13 cellular contexts compared by ENCODE assay signal in the genomic region with DNA sequence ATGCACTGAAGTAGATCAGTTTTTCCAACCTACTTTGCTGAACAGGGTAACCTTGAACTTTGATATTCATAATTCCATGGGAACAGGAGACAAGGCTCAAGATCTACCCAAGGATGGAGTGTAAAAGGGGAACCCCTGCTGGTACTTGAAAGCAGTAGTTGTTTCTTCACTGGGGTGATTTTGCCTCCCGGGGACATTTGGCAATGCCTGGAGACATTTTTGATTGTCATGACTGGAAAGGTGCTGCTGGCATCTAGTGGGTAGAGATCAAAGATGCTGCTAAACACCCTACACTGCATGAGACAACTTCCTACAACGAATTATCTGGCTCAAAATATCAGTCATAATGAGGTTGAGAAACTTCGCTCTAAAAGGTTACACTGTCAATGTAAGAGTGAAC.
DNase-seq lines count a peak whose midpoint lies in the region; ATAC-seq and TF ChIP-seq lines count a peak whose summit lies in the region.
"Had no signal": no experiment of that assay in that cellular context is flagged by ENCODE, and none has a peak within 500 bp of the region (broad histone marks: within the 10 kb centered on the region; RNA-seq: fewer than 3 reads in every experiment).

No MANE protein-coding gene starts in this region.

- TF ChIP-seq POLR2A in gastroesophageal sphincter (IDR thresholded peaks at IDR 0.05) (no peak), gastrocnemius medialis (IDR thresholded peaks at IDR 0.05) (no peak)

- no peak overlapping the region for H3K4me3 ChIP-seq in brain microvascular endothelial cell (ENCODE audit: low read depth, low read length)
- no peak overlapping the region for H3K4me3 ChIP-seq in gastroesophageal sphincter
- no peak overlapping the region for H3K4me3 ChIP-seq in gastrocnemius medialis

- H3K36me3 ChIP-seq in brain microvascular endothelial cell (replicated peaks): no peaks in the 10 kb centered on the region
- no peaks in the 10 kb centered on the region for H3K36me3 ChIP-seq in gastroesophageal sphincter
- H3K36me3 ChIP-seq in gastrocnemius medialis: no peaks in the 10 kb centered on the region

- TF ChIP-seq CTCF in LNCAP (IDR thresholded peaks at IDR 0.05) (peak; percentile 33; the same call in 1 of the 2 replicates), brain microvascular endothelial cell (IDR thresholded peaks at IDR 0.05; ENCODE audit: low read depth, low read length, missing control alignments) (peak; percentile 5), gastroesophageal sphincter (IDR thresholded peaks at IDR 0.05) (no peak), gastrocnemius medialis (IDR thresholded peaks at IDR 0.05 in 4 of 5, conservative IDR thresholded peaks at IDR 0.05 in 1 of 5) (no peak)

- WGBS in gastroesophageal sphincter (ENCODE audit: low coverage in 1 of 2), 2 donors: 52 to 57% methylated on average over 3 of the region's 3 CpGs

- peaks cover 0 to 15% (median 0%) of the 10 kb centered on the region in 3 donors for H3K9me3 ChIP-seq in gastroesophageal sphincter
- peaks cover 0 to under 1% (median 0%) of the 10 kb centered on the region in 3 donors for H3K9me3 ChIP-seq in gastrocnemius medialis

- H3K27me3 ChIP-seq in brain microvascular endothelial cell (replicated peaks) (no peaks in the 10 kb centered on the region), gastroesophageal sphincter (peaks cover 8% of the 10 kb centered on the region), gastrocnemius medialis (no peaks in the 10 kb centered on the region)

- peak; percentile 40 for DNase-seq in ELR (ENCODE audit: low read depth)
- DNase-seq in brain microvascular endothelial cell: no peak
- peak; percentile 24 for DNase-seq in medulla oblongata (ENCODE audit: extremely low spot score)
- DNase-seq in NCI-H510A treated with DMSO at 0.1 percent for 48 hours (lab: John Stamatoyannopoulos, UW): no peak
- DNase-seq in gastrocnemius medialis: no peak
- DNase-seq: activated CD4-positive, alpha-beta T cell treated with anti-CD3 and anti-CD28 coated beads for 4 hours; islet precursor cell; NCI-H69; stimulated activated naive CD4-positive, alpha-beta T cell treated with Interleukin-2 at 50 U/mL for 16 hours had no signal

- ATAC-seq in gastroesophageal sphincter (no peak), GM21390 (IDR thresholded peaks at IDR 0.05; ENCODE audit: unreplicated experiment) (no peak), gastrocnemius medialis (no peak)
- ATAC-seq: activated T-helper 17 cell treated with anti-CD3 and anti-CD28 coated beads, Interleukin-2, amount 50 U/mL, for 72 hours had no signal

- H3K27ac ChIP-seq in brain microvascular endothelial cell (no peak overlapping the region), gastroesophageal sphincter (no peak overlapping the region), gastrocnemius medialis (no peak overlapping the region)

- intact Hi-C loops in gastrocnemius medialis (cut with DNase I; ENCODE audit: low total_unique reads): no loop called here

- in situ Hi-C loops in brain microvascular endothelial cell (cut with HindIII; ENCODE audit: low pct_ligation_motif_present, low sequenced_read_pairs): no loop called here
- in situ Hi-C loops in gastrocnemius medialis (cut with MboI; ENCODE audit: low sequenced_read_pairs in 4 of 4): no loop called here

- H3K4me1 ChIP-seq in gastroesophageal sphincter (no peaks in the 10 kb centered on the region), gastrocnemius medialis (no peaks in the 10 kb centered on the region)

- no peak for TF ChIP-seq EP300 in gastroesophageal sphincter (IDR thresholded peaks at IDR 0.05)

Comparison
In these comparisons a context has a peak if more than half of its experiments do, and no peak if none do; other contexts are left out.
1. DNase-seq: peak in ELR (single experiment) and medulla oblongata (single experiment); none in brain microvascular endothelial cell (single experiment), NCI-H510A treated with DMSO at 0.1 percent for 48 hours (single experiment) and gastrocnemius medialis (0 of 2).
2. CTCF ChIP-seq: peak in LNCAP (single experiment) and brain microvascular endothelial cell (single experiment); none in gastroesophageal sphincter (0 of 4) and gastrocnemius medialis (0 of 5).